Comparison of ENCODE assay signal across 8 cellular contexts in genomic region chr11:35943761-35944502, GRCh38. TPM values are rescaled to one million over a fixed set of nuclear protein-coding genes. Genes with fewer than 3 reads are reported as not detected.
DNase-seq lines count a peak whose midpoint lies in the region; ATAC-seq and TF ChIP-seq lines count a peak whose summit lies in the region.

LDLRAD3 (plus strand) TSS chr11:35944062; CDS start chr11:35944099, 37 bp downstream.

- TF ChIP-seq POLR2A in uterus (IDR thresholded peaks at IDR 0.05), result peak; percentile 5 to 48

- no peaks in the 10 kb centered on the region for H3K79me2 ChIP-seq in parathyroid adenoma

- H3K9me3 ChIP-seq in RWPE2 (ENCODE audit: severe bottlenecking) (no peaks in the 10 kb centered on the region), parathyroid adenoma (ENCODE audit: control insufficient read depth, low read length) (no peaks in the 10 kb centered on the region), uterus (no peaks in the 10 kb centered on the region)

- TF ChIP-seq CTCF in RWPE2 (IDR thresholded peaks at IDR 0.05; ENCODE audit: poor library complexity, severe bottlenecking), result no peak
- TF ChIP-seq CTCF in parathyroid adenoma (IDR thresholded peaks at IDR 0.05), result no peak
- no peak for TF ChIP-seq CTCF in uterus (IDR thresholded peaks at IDR 0.05)

- DNase-seq in COR-L47 (lab: John Stamatoyannopoulos, UW) (peak; percentile 88), HuH-7 (ENCODE audit: low spot score) (peak; percentile 67), RWPE2 (ENCODE audit: low spot score) (peak; percentile 69), amygdala (lab: John Stamatoyannopoulos, UW) (peak in 50 of 56 donors; percentile 10 to 81 (median 50)), left cardiac atrium (peak; percentile 83), uterus (peak; percentile 80 to 85)

- H3K4me3 ChIP-seq in RWPE2 (ENCODE audit: severe bottlenecking), result peak within 1 kb of the TSS; percentile 96
- H3K4me3 ChIP-seq in parathyroid adenoma (ENCODE audit: low read depth, low read length), result peak within 1 kb of the TSS; percentile 57
- H3K4me3 ChIP-seq in uterus, result peak within 1 kb of the TSS; percentile 40 to 77

- peaks cover 3% of the 10 kb centered on the region for H3K4me1 ChIP-seq in RWPE2 (ENCODE audit: insufficient read depth, poor library complexity, severe bottlenecking)
- H3K4me1 ChIP-seq in parathyroid adenoma, result no peaks in the 10 kb centered on the region
- no peaks in the 10 kb centered on the region for H3K4me1 ChIP-seq in uterus

- ATAC-seq in GM21423 (IDR thresholded peaks at IDR 0.05; ENCODE audit: unreplicated experiment) (peak; percentile 59), RWPE2 (ENCODE audit: low read depth) (peak; percentile 77), left cardiac atrium (peak; percentile 90 to 95)

- no peaks in the 10 kb centered on the region for H3K27me3 ChIP-seq in RWPE2 (ENCODE audit: insufficient read depth, poor library complexity, severe bottlenecking)
- H3K27me3 ChIP-seq in parathyroid adenoma (ENCODE audit: control insufficient read depth, insufficient read depth, low read length), result no peaks in the 10 kb centered on the region
- H3K27me3 ChIP-seq in uterus, result no peaks in the 10 kb centered on the region

- no peak within 1 kb of the TSS for H3K9ac ChIP-seq in parathyroid adenoma

- intact Hi-C loops in left cardiac atrium (cut with DNase I), result no loop called here
- intact Hi-C loops in uterus (cut with DNase I; ENCODE audit: low total_unique reads), result no loop called here

- H3K36me3 ChIP-seq in RWPE2 (ENCODE audit: low read depth) (no peaks in the 10 kb centered on the region), parathyroid adenoma (ENCODE audit: control insufficient read depth, insufficient read depth, low read length) (no peaks in the 10 kb centered on the region), uterus (no peaks in the 10 kb centered on the region)

- peak within 1 kb of the TSS; percentile 43 for H3K27ac ChIP-seq in RWPE2 (ENCODE audit: poor library complexity, severe bottlenecking)
- H3K27ac ChIP-seq in parathyroid adenoma, result no peak within 1 kb of the TSS
- H3K27ac ChIP-seq in uterus, result peak within 1 kb of the TSS; percentile 75 to 81

- peak within 1 kb of the TSS; percentile 72 for H2AFZ ChIP-seq in parathyroid adenoma

- peak within 1 kb of the TSS; percentile 67 for H3K4me2 ChIP-seq in parathyroid adenoma (ENCODE audit: low read length)

RNA-seq across cellular contexts. Expression of gene LDLRAD3, which starts in this region (rescaled TPM):
- 10 to 100 TPM in 1 of 2 donors, 1 to 10 TPM in 1; 4.7 to 10.8 TPM for total RNA-seq in left cardiac atrium
- total RNA-seq in uterus, result 10 to 100 TPM; 10.2 to 41.9 (median 19.8) TPM
